Comparison of ENCODE assay signal across 8 cellular contexts in genomic region chr5:43556857-43557593, GRCh38. TPM values are rescaled to one million over a fixed set of nuclear protein-coding genes. Genes with fewer than 3 reads are reported as not detected.
DNase-seq lines count a peak whose midpoint lies in the region; ATAC-seq and TF ChIP-seq lines count a peak whose summit lies in the region.

A gene with protein sequence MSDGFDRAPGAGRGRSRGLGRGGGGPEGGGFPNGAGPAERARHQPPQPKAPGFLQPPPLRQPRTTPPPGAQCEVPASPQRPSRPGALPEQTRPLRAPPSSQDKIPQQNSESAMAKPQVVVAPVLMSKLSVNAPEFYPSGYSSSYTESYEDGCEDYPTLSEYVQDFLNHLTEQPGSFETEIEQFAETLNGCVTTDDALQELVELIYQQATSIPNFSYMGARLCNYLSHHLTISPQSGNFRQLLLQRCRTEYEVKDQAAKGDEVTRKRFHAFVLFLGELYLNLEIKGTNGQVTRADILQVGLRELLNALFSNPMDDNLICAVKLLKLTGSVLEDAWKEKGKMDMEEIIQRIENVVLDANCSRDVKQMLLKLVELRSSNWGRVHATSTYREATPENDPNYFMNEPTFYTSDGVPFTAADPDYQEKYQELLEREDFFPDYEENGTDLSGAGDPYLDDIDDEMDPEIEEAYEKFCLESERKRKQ (minus strand): TSS chr5:43557077. CDS start chr5:43556846, 231 bp downstream.

- POLR2A ChIA-PET in PC-3 (lab: Charles Lee; ENCODE audit: unreplicated experiment) = interaction anchor here (0.7 kb wide), 1 partner anchor 91 kb away, joined by 4 read pairs; no protein-coding TSS in a partner anchor

- no TSS peak for BruUV-seq in PC-3 (replicated peaks; lab: Mats Ljungman, UMichigan)

- H3K36me3 ChIP-seq in HUES48 (ENCODE audit: control insufficient read depth, insufficient read depth, low read length) (peaks cover 35% of the 10 kb centered on the region), PC-3 (ENCODE audit: low read depth, low read length) (peaks cover 25% of the 10 kb centered on the region), esophagus (ENCODE audit: control insufficient read depth in 2 of 2, insufficient read depth in 2 of 2, low read length in 1 of 2) (no peaks in the 10 kb centered on the region), muscle layer of colon (ENCODE audit: insufficient read depth, low read length) (peaks cover 11% of the 10 kb centered on the region)

- H2AFZ ChIP-seq in PC-3 (ENCODE audit: low read length) = peak within 1 kb of the TSS; percentile 81

- H3K9me2 ChIP-seq in PC-3 (replicated peaks; ENCODE audit: low read length) = no peaks in the 10 kb centered on the region

- peaks cover 28% of the 10 kb centered on the region for H4K20me1 ChIP-seq in PC-3 (ENCODE audit: low read length)

- intact Hi-C loops in PC-3 (cut with micrococcal nuclease) = loop anchor here (1.0 to 2.0 kb wide), 3 partner anchors 42 to 74 kb away; partner anchors contain the start of genes C5orf34, NNT and TMEM267

- peak within 1 kb of the TSS; percentile 97 for H3K27ac ChIP-seq in HUES48 (ENCODE audit: low read depth, low read length)
- peak within 1 kb of the TSS; percentile 65 for H3K27ac ChIP-seq in PC-3 (ENCODE audit: low read length)
- H3K27ac ChIP-seq in esophagus (ENCODE audit: low read depth in 2 of 2, low read length in 1 of 2) = peak within 1 kb of the TSS; percentile 96 to 99
- peak within 1 kb of the TSS; percentile 94 for H3K27ac ChIP-seq in muscle layer of colon (ENCODE audit: low read depth, low read length)

- H3F3A ChIP-seq in PC-3 (ENCODE audit: low read length, unreplicated experiment) = no peaks in the 10 kb centered on the region

- H3K9me3 ChIP-seq in HUES48 (ENCODE audit: control insufficient read depth, insufficient read depth, low read length) (no peaks in the 10 kb centered on the region), PC-3 (ENCODE audit: low read length) (no peaks in the 10 kb centered on the region), esophagus (ENCODE audit: control insufficient read depth in 2 of 2, insufficient read depth in 1 of 2, low read depth in 1 of 2, low read length in 1 of 2) (no peaks in the 10 kb centered on the region), muscle layer of colon (ENCODE audit: low read length) (no peaks in the 10 kb centered on the region)

- H3K79me2 ChIP-seq in PC-3 (ENCODE audit: low read length) = peaks cover 44% of the 10 kb centered on the region

- DNase-seq in DMS153 (lab: John Stamatoyannopoulos, UW) (peak; percentile 83), PC-3 (peak; percentile 89)
- peak; percentile 88 for DNase-seq in activated T-cell treated with anti-CD3 and anti-CD28 coated beads, Interleukin-2, amount 50 U/mL, for 1 hour
- DNase-seq in stimulated activated CD8-positive, alpha-beta memory T cell treated with anti-CD3 and anti-CD28 coated beads, Interleukin-7, amount 100 ng/mL, for 4 hours (ENCODE audit: low read depth in 2 of 2) = peak; percentile 56 to 76

- ATAC-seq in GM21423 (IDR thresholded peaks at IDR 0.05; ENCODE audit: unreplicated experiment) (peak; percentile 70), PC-3 (peak; percentile 78)

- CTCF ChIA-PET in PC-3 (lab: Charles Lee) = no interaction called here

- peak within 1 kb of the TSS; percentile 99 for H3K4me3 ChIP-seq in HUES48 (ENCODE audit: low read depth, low read length)
- peak within 1 kb of the TSS; percentile 82 for H3K4me3 ChIP-seq in PC-3 (ENCODE audit: low read length)
- peak within 1 kb of the TSS; percentile 82 to 94 for H3K4me3 ChIP-seq in esophagus (ENCODE audit: low read depth in 1 of 2, low read length in 2 of 2)
- peak within 1 kb of the TSS; percentile 88 to 89 for H3K4me3 ChIP-seq in muscle layer of colon (ENCODE audit: low read depth in 1 of 2, low read length in 2 of 2)

- peak within 1 kb of the TSS; percentile 86 for H3K4me2 ChIP-seq in PC-3 (ENCODE audit: low read length)

- H3K27me3 ChIP-seq in HUES48 (ENCODE audit: control insufficient read depth, insufficient read depth, low read length) (no peaks in the 10 kb centered on the region), PC-3 (ENCODE audit: low read length) (no peaks in the 10 kb centered on the region), esophagus (ENCODE audit: control insufficient read depth in 1 of 2, insufficient read depth in 2 of 2, low read length in 2 of 2) (no peaks in the 10 kb centered on the region), muscle layer of colon (ENCODE audit: control insufficient read depth in 1 of 2, insufficient read depth in 2 of 2, low read length in 2 of 2) (no peaks in the 10 kb centered on the region)

- TF ChIP-seq CTCF in PC-3 (conservative IDR thresholded peaks at IDR 0.05; ENCODE audit: low read depth, low read length) = peak; percentile 70

- H3K9ac ChIP-seq in HUES48 (ENCODE audit: low read depth, low read length) (peak within 1 kb of the TSS; percentile 98), PC-3 (ENCODE audit: low read length) (peak within 1 kb of the TSS; percentile 94), muscle layer of colon (ENCODE audit: low read length) (peak within 1 kb of the TSS; percentile 91)

- WGBS in esophagus, 2 donors = 1% methylated on average over 68 to 82 of the region's 82 CpGs

- H3K4me1 ChIP-seq in HUES48 (ENCODE audit: control insufficient read depth, insufficient read depth, low read length) (peaks cover 27% of the 10 kb centered on the region), PC-3 (ENCODE audit: insufficient read depth, low read length) (peaks cover 25% of the 10 kb centered on the region), esophagus (ENCODE audit: control insufficient read depth in 2 of 2, insufficient read depth in 2 of 2, low read length in 1 of 2) (no peaks in the 10 kb centered on the region), muscle layer of colon (ENCODE audit: insufficient read depth, low read length) (peaks cover 38% of the 10 kb centered on the region)

RNA-seq across cellular contexts. Expression of the gene that starts here (rescaled TPM):
- total RNA-seq in PC-3 (2014; rRNA removed) = 117 and 142 TPM in 2 replicates
- 10 to 100 TPM; 28.7 to 35.2 TPM for polyA plus RNA-seq in esophagus

Comparison
In these comparisons a context has a peak if more than half of its experiments do, and no peak if none do; other contexts are left out.
1. Peak in every context shown above with its lines: DNase-seq, ATAC-seq, H3K4me3 ChIP-seq and H3K27ac ChIP-seq.